Comparison of ENCODE assay signal across 28 cellular contexts in the genomic region with DNA sequence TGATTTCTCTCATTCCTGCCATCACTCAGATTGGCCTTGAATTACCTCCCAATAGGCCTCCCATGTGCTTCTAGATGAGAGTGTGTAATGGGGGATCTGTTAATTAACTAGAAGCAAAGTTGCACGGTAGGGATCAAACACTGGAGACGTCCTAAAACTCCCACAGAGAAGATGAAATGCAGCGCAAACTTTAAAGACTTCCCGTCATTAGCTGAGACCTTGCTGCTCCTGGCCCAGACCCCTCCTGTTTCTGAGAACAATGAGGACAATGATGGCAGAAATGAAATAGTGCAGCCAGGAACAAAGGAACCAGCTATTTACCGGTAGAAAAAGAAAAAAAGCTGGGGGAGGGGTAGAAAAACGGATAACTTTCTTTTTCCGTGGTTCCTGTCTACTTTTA.
DNase-seq lines count a peak whose midpoint lies in the region; TF ChIP-seq lines count a peak whose summit lies in the region.
"Had no signal": no experiment of that assay in that cellular context is flagged by ENCODE, and none has a peak within 500 bp of the region (broad histone marks: within the 10 kb centered on the region; RNA-seq: fewer than 3 reads in every experiment).

No MANE protein-coding gene starts in this region.

- H2BK15ac ChIP-seq in H9 (ENCODE audit: low read depth, low read length), result 0 out of 2 replicates have a peak overlapping the region, but pooled peaks have one; percentile 55

- H3K23ac ChIP-seq in H9 (ENCODE audit: insufficient read length, low read depth, low read length), result no peak overlapping the region

- H3K9me3 ChIP-seq in H9 (ENCODE audit: control insufficient read depth, low read depth, low read length) (no peaks in the 10 kb centered on the region), iPS-18a (ENCODE audit: control insufficient read depth, low read depth, low read length) (no peaks in the 10 kb centered on the region), neuron (ENCODE audit: low read length) (no peaks in the 10 kb centered on the region), Peyer's patch (no peaks in the 10 kb centered on the region), right atrium auricular region (no peaks in the 10 kb centered on the region)
- H3K9me3 ChIP-seq: BLaER1 had no signal

- no peak overlapping the region for H3T11ph ChIP-seq in H9 (ENCODE audit: low read length)

- H4K8ac ChIP-seq in H9 (replicated peaks; ENCODE audit: insufficient read length, low read depth, low read length), result no peak overlapping the region

- no peaks in the 10 kb centered on the region for H4K20me1 ChIP-seq in H9 (ENCODE audit: control insufficient read depth, insufficient read depth, insufficient read length)
- H4K20me1 ChIP-seq: BLaER1 had no signal

- no peak for TF ChIP-seq CTCF in H9 (conservative IDR thresholded peaks at IDR 0.05)
- no peak for TF ChIP-seq CTCF in Peyer's patch (IDR thresholded peaks at IDR 0.05)
- no peak for TF ChIP-seq CTCF in right atrium auricular region (IDR thresholded peaks at IDR 0.05)

- no peak overlapping the region for H2BK20ac ChIP-seq in H9 (ENCODE audit: low read depth, low read length, poor library complexity, severe bottlenecking)

- DNase-seq in H9, result peak; percentile 39
- DNase-seq in astrocyte of the hippocampus (ENCODE audit: low read depth, low spot score), result peak; percentile 34
- DNase-seq in midbrain (lab: John Stamatoyannopoulos, UW), result no peak
- DNase-seq in Peyer's patch, result no peak
- DNase-seq in right atrium auricular region (ENCODE audit: low spot score), result no peak
- no peak for DNase-seq in cerebellar nuclear complex (lab: John Stamatoyannopoulos, UW)
- DNase-seq: ACHN; activated naive CD4-positive, alpha-beta T cell treated with anti-CD3 and anti-CD28 coated beads, Interleukin-2, amount 10 ng/mL, durations not matched to agents 7 days and 5 days; Calu3; caudate nucleus; dorsolateral prefrontal cortex; erythroblast; foreskin keratinocyte; KBM-7; MM.1S; natural killer cell; NCI-H1417 treated with DMSO at 0.1 percent for 48 hours; NCI-H2171 treated with DMSO at 0.1 percent for 48 hours; NCI-H774; PC-9; posterior cingulate gyrus; SIG-M5; stimulated activated CD4-positive, alpha-beta T cell treated with anti-CD3 and anti-CD28 coated beads, Interleukin-1b, Interleukin-23, amount 100 ng/mL, for 48 hours; substantia nigra; T-cell had no signal

- no peak overlapping the region for H3K4ac ChIP-seq in H9 (ENCODE audit: low read depth, low read length)

- H3K4me3 ChIP-seq in iPS-18a (ENCODE audit: low read length) (peak overlapping the region; percentile 25), neuron (ENCODE audit: low read length) (peak overlapping the region; percentile 26), Peyer's patch (peak overlapping the region in 1 of 4 donors; percentile 16), right atrium auricular region (no peak overlapping the region)
- H3K4me3 ChIP-seq: BLaER1, dorsolateral prefrontal cortex, PC-9 had no signal

- H3K4me3 Mint-ChIP-seq in H9, result peak overlapping the region; percentile 4 to 25; a peak in 2 of 5 replicates
- H3K4me3 Mint-ChIP-seq: activated naive CD4-positive, alpha-beta T cell treated with anti-CD3 and anti-CD28 coated beads, Interleukin-2, amount 10 ng/mL, durations not matched to agents 7 days and 5 days; natural killer cell; T-cell had no signal

- H3K9ac ChIP-seq in H9 (ENCODE audit: extremely low read depth, insufficient read length, low read length) (no peak overlapping the region), iPS-18a (ENCODE audit: low read length) (peak overlapping the region; percentile 46)
- H3K9ac ChIP-seq: BLaER1 had no signal

- no peak overlapping the region for H2BK5ac ChIP-seq in H9 (ENCODE audit: insufficient read length, low read length)

- no peak overlapping the region for H4K5ac ChIP-seq in H9 (ENCODE audit: insufficient read length, low read depth, low read length)

- H3K56ac ChIP-seq in H9 (ENCODE audit: insufficient read length, low read depth, low read length), result no peak overlapping the region

- H2AFZ ChIP-seq in H9 (ENCODE audit: low read length) (peak overlapping the region; percentile 36), neuron (ENCODE audit: low read depth, low read length) (peak overlapping the region; percentile 26)
- H2AFZ ChIP-seq: PC-9 had no signal

- H3K4me2 ChIP-seq in H9 (ENCODE audit: insufficient read depth, insufficient read length, low read length), result peak overlapping the region; percentile 27
- H3K4me2 ChIP-seq: PC-9 had no signal

- WGBS in H9 (ENCODE audit: extremely low coverage, insufficient read length, low lambda C conversion rate), result no CpG with 5 or more reads among the region's 7 CpGs

- H2BK12ac ChIP-seq in H9 (ENCODE audit: insufficient read length, low read depth, low read length), result no peak overlapping the region

- no peak overlapping the region for H2BK120ac ChIP-seq in H9 (ENCODE audit: low read depth, low read length, poor library complexity, severe bottlenecking)

- no peaks in the 10 kb centered on the region; a peak in 1 of 7 replicates for H3K36me3 Mint-ChIP-seq in H9 (ENCODE audit: insufficient read depth in 1 of 3, low read depth in 3 of 3)
- H3K36me3 Mint-ChIP-seq: activated naive CD4-positive, alpha-beta T cell treated with anti-CD3 and anti-CD28 coated beads, Interleukin-2, amount 10 ng/mL, durations not matched to agents 7 days and 5 days; natural killer cell; T-cell had no signal

- H3K23me2 ChIP-seq in H9 (ENCODE audit: insufficient read length, low read depth, low read length, poor library complexity, severe bottlenecking), result no peaks in the 10 kb centered on the region

- H3K36me3 ChIP-seq in iPS-18a (ENCODE audit: control insufficient read depth, low read depth, low read length) (no peaks in the 10 kb centered on the region), neuron (ENCODE audit: insufficient read depth, low read length) (no peaks in the 10 kb centered on the region), Peyer's patch (no peaks in the 10 kb centered on the region), right atrium auricular region (no peaks in the 10 kb centered on the region)
- H3K36me3 ChIP-seq: BLaER1 had no signal

- peaks cover 3% of the 10 kb centered on the region for H3K27me3 Mint-ChIP-seq in H9 (ENCODE audit: low read depth)
- H3K27me3 Mint-ChIP-seq: activated naive CD4-positive, alpha-beta T cell treated with anti-CD3 and anti-CD28 coated beads, Interleukin-2, amount 10 ng/mL, durations not matched to agents 7 days and 5 days had no signal

- H3K9me3 Mint-ChIP-seq in H9, result no peaks in the 10 kb centered on the region
- H3K9me3 Mint-ChIP-seq: activated naive CD4-positive, alpha-beta T cell treated with anti-CD3 and anti-CD28 coated beads, Interleukin-2, amount 10 ng/mL, durations not matched to agents 7 days and 5 days; natural killer cell had no signal

- H3K27me3 ChIP-seq in H9 (ENCODE audit: insufficient read depth, low read length), result no peaks in the 10 kb centered on the region
- H3K27me3 ChIP-seq in iPS-18a (ENCODE audit: control insufficient read depth, insufficient read depth, low read length), result no peaks in the 10 kb centered on the region
- no peaks in the 10 kb centered on the region for H3K27me3 ChIP-seq in neuron (ENCODE audit: insufficient read depth, low read length)
- H3K27me3 ChIP-seq in Peyer's patch, result no peaks in the 10 kb centered on the region
- no peaks in the 10 kb centered on the region for H3K27me3 ChIP-seq in right atrium auricular region
- H3K27me3 ChIP-seq: BLaER1, dorsolateral prefrontal cortex, foreskin keratinocyte had no signal

- H2AK5ac ChIP-seq in H9 (ENCODE audit: insufficient read length, low read length), result no peak overlapping the region

- TF ChIP-seq POLR2A in Peyer's patch (IDR thresholded peaks at IDR 0.05), result no peak

- H3K79me1 ChIP-seq in H9 (ENCODE audit: insufficient read depth, low read depth, low read length, poor library complexity, severe bottlenecking), result no peaks in the 10 kb centered on the region

- no peak overlapping the region for H4K91ac ChIP-seq in H9 (ENCODE audit: insufficient read length, low read depth, low read length)

- H3K4me1 ChIP-seq in H9 (ENCODE audit: insufficient read depth, low read length) (peaks cover 6% of the 10 kb centered on the region; the same call in 1 of the 2 replicates), iPS-18a (ENCODE audit: control insufficient read depth, low read depth, low read length) (peaks cover 29% of the 10 kb centered on the region), neuron (ENCODE audit: insufficient read depth, low read length) (peaks cover 32% of the 10 kb centered on the region), Peyer's patch (no peaks in the 10 kb centered on the region), right atrium auricular region (peaks cover 0 to 4% of the 10 kb centered on the region in 2 donors)

- peak overlapping the region in 1 of 3 experiments; percentile 19; a peak in 3 of 7 replicates for H3K27ac Mint-ChIP-seq in H9
- H3K27ac Mint-ChIP-seq: activated naive CD4-positive, alpha-beta T cell treated with anti-CD3 and anti-CD28 coated beads, Interleukin-2, amount 10 ng/mL, durations not matched to agents 7 days and 5 days; natural killer cell; T-cell had no signal

- H3K4me1 Mint-ChIP-seq in H9, result peaks cover 36 to 38% of the 10 kb centered on the region in 2 experiments
- H3K4me1 Mint-ChIP-seq: activated naive CD4-positive, alpha-beta T cell treated with anti-CD3 and anti-CD28 coated beads, Interleukin-2, amount 10 ng/mL, durations not matched to agents 7 days and 5 days; natural killer cell; T-cell had no signal

- H3K79me2 ChIP-seq in H9 (ENCODE audit: insufficient read depth, low read length), result no peaks in the 10 kb centered on the region

- H3K14ac ChIP-seq in H9 (ENCODE audit: insufficient read depth, low read length), result no peak overlapping the region; the same call in 1 of the 2 replicates

- no peak overlapping the region for H3K27ac ChIP-seq in H9 (ENCODE audit: insufficient read length, low read depth, low read length)
- H3K27ac ChIP-seq in iPS-18a (ENCODE audit: low read length), result no peak overlapping the region
- no peak overlapping the region for H3K27ac ChIP-seq in Peyer's patch
- no peak overlapping the region for H3K27ac ChIP-seq in right atrium auricular region
- H3K27ac ChIP-seq: BLaER1, foreskin keratinocyte, PC-9 had no signal

- H3K18ac ChIP-seq in H9 (ENCODE audit: insufficient read length, low read depth, low read length), result no peak overlapping the region

Comparison
In these comparisons a context has a peak if more than half of its experiments do, and no peak if none do; other contexts are left out.
1. DNase-seq: peak in H9 (single experiment) and astrocyte of the hippocampus (single experiment); none in midbrain (single experiment), Peyer's patch (0 of 3), right atrium auricular region (single experiment) and cerebellar nuclear complex (0 of 2).
2. H3K4me3 ChIP-seq: peak in iPS-18a (single experiment) and neuron (single experiment); none in right atrium auricular region (0 of 2).